Comparison of ENCODE assay signal across 27 cellular contexts in genomic region chr10:83427101-83427500, GRCh38.
"Had no signal": no experiment of that assay in that cellular context is flagged by ENCODE, and none has a peak within 500 bp of the region (broad histone marks: within the 10 kb centered on the region; RNA-seq: fewer than 3 reads in every experiment).

No MANE protein-coding gene starts in this region.

- H3K4me3 Mint-ChIP-seq: activated CD4-positive, alpha-beta memory T cell treated with anti-CD3 and anti-CD28 coated beads, Interleukin-2, amount 10 ng/mL, durations not matched to agents 7 days and 5 days; activated CD4-positive, alpha-beta T cell treated with anti-CD3 and anti-CD28 coated beads, Interleukin-2, amount 10 ng/mL, durations not matched to agents 7 days and 5 days; activated naive CD4-positive, alpha-beta T cell treated with anti-CD3 and anti-CD28 coated beads, Interleukin-2, amount 10 ng/mL, durations not matched to agents 7 days and 5 days; activated naive CD8-positive, alpha-beta T cell treated with anti-CD3 and anti-CD28 coated beads, Interleukin-2, amount 10 ng/mL, durations not matched to agents 7 days and 5 days; activated T-cell treated with anti-CD3 and anti-CD28 coated beads, Interleukin-2, amount 50 U/mL, for 24 hours; activated T-cell treated with anti-CD3 and anti-CD28 coated beads, Interleukin-2, amount 50 U/mL, for 72 hours; brain; WTC11 had no signal

- H3K36me3 ChIP-seq: ascending aorta, breast epithelium, cardiac muscle cell, colonic mucosa, esophagus squamous epithelium, heart left ventricle had no signal

- H3K4me1 ChIP-seq: ascending aorta, breast epithelium, colonic mucosa, esophagus squamous epithelium, heart left ventricle had no signal

- H3K36me3 Mint-ChIP-seq: activated naive CD4-positive, alpha-beta T cell treated with anti-CD3 and anti-CD28 coated beads, Interleukin-2, amount 10 ng/mL, durations not matched to agents 7 days and 5 days; activated naive CD4-positive, alpha-beta T cell treated with anti-CD3 and anti-CD28 coated beads, Interleukin-2, amount 50 U/mL, for 72 hours; activated naive CD8-positive, alpha-beta T cell treated with anti-CD3 and anti-CD28 coated beads, Interleukin-2, amount 10 ng/mL, durations not matched to agents 7 days and 5 days; brain had no signal

- H3K27me3 Mint-ChIP-seq: activated CD4-positive, alpha-beta memory T cell treated with anti-CD3 and anti-CD28 coated beads, Interleukin-2, amount 10 ng/mL, durations not matched to agents 7 days and 5 days; activated CD4-positive, alpha-beta T cell treated with anti-CD3 and anti-CD28 coated beads, Interleukin-2, amount 10 ng/mL, durations not matched to agents 7 days and 5 days; activated naive CD4-positive, alpha-beta T cell treated with anti-CD3 and anti-CD28 coated beads, Interleukin-2, amount 10 ng/mL, durations not matched to agents 7 days and 5 days; activated naive CD8-positive, alpha-beta T cell treated with anti-CD3 and anti-CD28 coated beads, Interleukin-2, amount 10 ng/mL, durations not matched to agents 7 days and 5 days; activated T-cell treated with anti-CD3 and anti-CD28 coated beads, Interleukin-2, amount 50 U/mL, for 24 hours had no signal

- H3K9me3 Mint-ChIP-seq: activated CD4-positive, alpha-beta memory T cell treated with anti-CD3 and anti-CD28 coated beads, Interleukin-2, amount 10 ng/mL, durations not matched to agents 7 days and 5 days; activated CD4-positive, alpha-beta T cell treated with anti-CD3 and anti-CD28 coated beads, Interleukin-2, amount 10 ng/mL, durations not matched to agents 7 days and 5 days; activated naive CD8-positive, alpha-beta T cell treated with anti-CD3 and anti-CD28 coated beads, Interleukin-2, amount 10 ng/mL, durations not matched to agents 7 days and 5 days had no signal

- DNase-seq: activated CD4-positive, alpha-beta memory T cell treated with anti-CD3 and anti-CD28 coated beads, Interleukin-2, amount 10 ng/mL, durations not matched to agents 7 days and 5 days; activated CD4-positive, alpha-beta T cell treated with anti-CD3 and anti-CD28 coated beads for 1 hour; activated CD4-positive, alpha-beta T cell treated with anti-CD3 and anti-CD28 coated beads for 4 hours; activated CD4-positive, alpha-beta T cell treated with anti-CD3 and anti-CD28 coated beads, Interleukin-2, amount 10 ng/mL, durations not matched to agents 7 days and 5 days; activated CD4-positive, alpha-beta T cell treated with anti-CD3 and anti-CD28 coated beads, Interleukin-2, amount 50 U/mL, for 4 hours; activated CD8-positive, alpha-beta memory T cell treated with anti-CD3 and anti-CD28 coated beads, Interleukin-2, amount 50 U/mL, for 48 hours; activated gamma-delta T cell; activated naive CD4-positive, alpha-beta T cell; activated naive CD4-positive, alpha-beta T cell treated with anti-CD3 and anti-CD28 coated beads, Interleukin-2, amount 10 ng/mL, durations not matched to agents 7 days and 5 days; activated naive CD8-positive, alpha-beta T cell treated with anti-CD3 and anti-CD28 coated beads, Interleukin-2, amount 10 ng/mL, durations not matched to agents 7 days and 5 days; activated T-cell treated with anti-CD3 and anti-CD28 coated beads for 4 hours; activated T-cell treated with anti-CD3 and anti-CD28 coated beads, Interleukin-2, amount 50 U/mL, for 24 hours; activated T-cell treated with anti-CD3 and anti-CD28 coated beads, Interleukin-2, amount 50 U/mL, for 72 hours; central memory CD4-positive, alpha-beta T cell; cerebellar nuclear complex; colonic mucosa; effector CD8-positive, alpha-beta T cell; esophagus squamous epithelium; heart left ventricle; T-helper 2 cell had no signal

- H3K27ac ChIP-seq: ascending aorta, breast epithelium, cardiac muscle cell, colonic mucosa, epithelial cell of prostate, esophagus squamous epithelium, heart left ventricle had no signal

- H3K4me3 ChIP-seq: ascending aorta, breast epithelium, cardiac muscle cell, colonic mucosa, esophagus squamous epithelium, heart left ventricle had no signal

- H3K4me1 Mint-ChIP-seq: activated CD4-positive, alpha-beta memory T cell treated with anti-CD3 and anti-CD28 coated beads, Interleukin-2, amount 10 ng/mL, durations not matched to agents 7 days and 5 days; activated CD4-positive, alpha-beta T cell treated with anti-CD3 and anti-CD28 coated beads, Interleukin-2, amount 10 ng/mL, durations not matched to agents 7 days and 5 days; activated naive CD4-positive, alpha-beta T cell treated with anti-CD3 and anti-CD28 coated beads, Interleukin-2, amount 10 ng/mL, durations not matched to agents 7 days and 5 days; activated naive CD8-positive, alpha-beta T cell treated with anti-CD3 and anti-CD28 coated beads, Interleukin-2, amount 10 ng/mL, durations not matched to agents 7 days and 5 days had no signal

- ATAC-seq: activated naive CD4-positive, alpha-beta T cell treated with anti-CD3 and anti-CD28 coated beads, Interleukin-2, amount 50 U/mL, for 72 hours; activated T-cell treated with anti-CD3 and anti-CD28 coated beads, Interleukin-2, amount 50 U/mL, for 72 hours; heart left ventricle; WTC11 had no signal

- H3K9me3 ChIP-seq: ascending aorta, colonic mucosa, esophagus squamous epithelium had no signal

- H3K27ac Mint-ChIP-seq: activated CD4-positive, alpha-beta memory T cell treated with anti-CD3 and anti-CD28 coated beads, Interleukin-2, amount 10 ng/mL, durations not matched to agents 7 days and 5 days; activated CD4-positive, alpha-beta T cell treated with anti-CD3 and anti-CD28 coated beads, Interleukin-2, amount 10 ng/mL, durations not matched to agents 7 days and 5 days; activated naive CD4-positive, alpha-beta T cell treated with anti-CD3 and anti-CD28 coated beads, Interleukin-2, amount 10 ng/mL, durations not matched to agents 7 days and 5 days; activated naive CD4-positive, alpha-beta T cell treated with anti-CD3 and anti-CD28 coated beads, Interleukin-2, amount 50 U/mL, for 72 hours; activated naive CD8-positive, alpha-beta T cell treated with anti-CD3 and anti-CD28 coated beads, Interleukin-2, amount 10 ng/mL, durations not matched to agents 7 days and 5 days; activated T-cell treated with anti-CD3 and anti-CD28 coated beads, Interleukin-2, amount 50 U/mL, for 24 hours; activated T-cell treated with anti-CD3 and anti-CD28 coated beads, Interleukin-2, amount 50 U/mL, for 72 hours; WTC11 had no signal

- H3K27me3 ChIP-seq: ascending aorta, breast epithelium, cardiac muscle cell, colonic mucosa, esophagus squamous epithelium, heart left ventricle had no signal
